In the genomic region with DNA sequence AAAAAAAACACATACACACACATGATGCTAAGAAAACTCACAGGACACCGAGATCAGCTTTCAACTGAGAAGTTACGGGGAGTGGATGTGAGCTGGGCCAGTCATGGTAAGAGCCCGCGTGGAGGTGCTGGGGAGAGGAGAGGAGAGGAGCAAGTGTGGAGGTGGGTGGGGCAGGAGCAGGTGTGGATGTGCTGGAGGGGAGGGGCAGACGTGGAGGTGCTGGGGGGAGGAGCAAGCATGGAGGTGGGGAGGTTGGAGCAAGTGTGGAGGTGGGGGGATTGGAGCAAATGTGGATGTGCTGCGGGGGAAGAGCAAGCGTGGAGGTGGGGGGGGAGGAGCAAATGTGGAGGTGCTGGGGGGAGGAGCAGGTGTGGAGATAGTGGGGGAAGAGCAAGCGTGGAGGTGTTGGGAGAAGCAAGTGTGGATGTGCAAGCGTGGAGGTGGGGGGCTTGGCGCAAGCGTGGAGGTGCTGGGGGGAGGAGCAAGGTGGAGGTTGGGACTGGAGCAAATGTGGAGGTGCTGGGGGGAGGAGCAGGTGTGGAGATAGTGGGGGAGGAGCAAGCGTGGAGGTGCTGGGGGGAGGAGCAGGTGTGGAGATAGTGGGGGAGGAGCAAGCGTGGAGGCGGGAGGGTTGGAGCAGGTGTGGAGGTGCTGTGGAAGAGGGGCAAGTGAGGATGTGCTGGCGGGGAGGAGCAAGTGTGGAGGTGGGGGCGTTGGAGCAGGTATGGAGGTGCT, we compare ENCODE assay signal across 13 cellular contexts. TPM values are rescaled to one million over a fixed set of nuclear protein-coding genes. Genes with fewer than 3 reads are reported as not detected.
DNase-seq lines count a peak whose midpoint lies in the region; ATAC-seq and TF ChIP-seq lines count a peak whose summit lies in the region.
"Had no signal": no experiment of that assay in that cellular context is flagged by ENCODE, and none has a peak within 500 bp of the region (broad histone marks: within the 10 kb centered on the region; RNA-seq: fewer than 3 reads in every experiment).

No MANE protein-coding gene starts in this region.

- H3K27ac Mint-ChIP-seq in osteocyte (ENCODE audit: unreplicated experiment) = no peak overlapping the region

- DNase-seq in DMS53 (lab: John Stamatoyannopoulos, UW) (peak; percentile 17), DMS53 treated with DMSO at 0.1 percent for 48 hours (lab: John Stamatoyannopoulos, UW; ENCODE audit: unreplicated experiment) (no peak), osteocyte (ENCODE audit: extremely low spot score, unreplicated experiment) (peak; percentile 48)
- peak; percentile 41 for DNase-seq in activated effector memory CD4-positive, alpha-beta T cell treated with anti-CD3 and anti-CD28 coated beads, Interleukin-2, amount 50 U/mL, for 16 hours
- no peak for DNase-seq in activated effector memory CD4-positive, alpha-beta T cell treated with Interleukin-2 at 50 U/mL for 16 hours
- peak; percentile 32 for DNase-seq in activated CD8-positive, alpha-beta memory T cell treated with anti-CD3 and anti-CD28 coated beads, Interleukin-2, amount 50 U/mL, for 48 hours
- DNase-seq in activated naive CD4-positive, alpha-beta T cell treated with Interleukin-2 at 50 U/mL for 16 hours = no peak
- DNase-seq: GM23248, KBM-7, NCI-H2227 treated with DMSO at 0.1 percent for 48 hours, NCI-H526 treated with DMSO at 0.1 percent for 48 hours, SJCRH30 had no signal

- H3K36me3 Mint-ChIP-seq in osteocyte (ENCODE audit: unreplicated experiment) = peaks cover 32% of the 10 kb centered on the region

- no peaks in the 10 kb centered on the region for H3K4me1 Mint-ChIP-seq in osteocyte (ENCODE audit: unreplicated experiment)

- no peaks in the 10 kb centered on the region for H3K27me3 Mint-ChIP-seq in osteocyte (ENCODE audit: unreplicated experiment)

- ATAC-seq in GM21526 (IDR thresholded peaks at IDR 0.05; ENCODE audit: low FRiP score, unreplicated experiment) = no peak

- peaks cover 4% of the 10 kb centered on the region for H3K9me3 Mint-ChIP-seq in osteocyte (ENCODE audit: unreplicated experiment)

- no peak for TF ChIP-seq CTCF in osteocyte (IDR thresholded peaks at IDR 0.05)

- H3K4me3 Mint-ChIP-seq in osteocyte (ENCODE audit: unreplicated experiment) = no peak overlapping the region

RNA-seq across cellular contexts. Expression of a gene that starts 24.5 kb away (rescaled TPM):
- total RNA-seq in osteocyte = 17.9 and 19.9 TPM in 2 replicates

Comparison
In these comparisons a context has a peak if more than half of its experiments do, and no peak if none do; other contexts are left out.
1. DNase-seq: peak in DMS53 (single experiment), activated effector memory CD4-positive, alpha-beta T cell treated with anti-CD3 and anti-CD28 coated beads, Interleukin-2, amount 50 U/mL, for 16 hours (single experiment), activated CD8-positive, alpha-beta memory T cell treated with anti-CD3 and anti-CD28 coated beads, Interleukin-2, amount 50 U/mL, for 48 hours (single experiment) and osteocyte (single experiment); none in DMS53 treated with DMSO at 0.1 percent for 48 hours (single experiment), activated effector memory CD4-positive, alpha-beta T cell treated with Interleukin-2 at 50 U/mL for 16 hours (single experiment) and activated naive CD4-positive, alpha-beta T cell treated with Interleukin-2 at 50 U/mL for 16 hours (single experiment).